1 cellular context compared by ENCODE assay signal in genomic region chr7:43586251-43586900, GRCh38.
A peak's percentile ranks its signal among the peaks of the same experiment; 100 is the strongest.
TF ChIP-seq lines count a peak whose summit lies in the region.

No MANE protein-coding gene starts in this region.

TF ChIP-seq in HEK293, 187 proteins besides CTCF, POLR2A, EP300 and RAD21 (continued from another document and continues in another):
- TF ChIP-seq ZNF449 (tag by site-specific recombination; IDR thresholded peaks at IDR 0.05): no peak
- no peak for TF ChIP-seq YY2 (tag by site-specific recombination; IDR thresholded peaks at IDR 0.05)
- no peak for TF ChIP-seq HOXC10 (CRISPR knock-in tag; IDR thresholded peaks at IDR 0.05)
- no peak for TF ChIP-seq ZNF768 (tag by site-specific recombination; IDR thresholded peaks at IDR 0.05)
- TF ChIP-seq ZEB2 (tag by site-specific recombination; IDR thresholded peaks at IDR 0.05): peak; percentile 12; the same call in 1 of the 2 replicates
- TF ChIP-seq ZNF639 (tag by site-specific recombination; IDR thresholded peaks at IDR 0.05): no peak
- no peak for TF ChIP-seq TCF7L2 (IDR thresholded peaks at IDR 0.05; ENCODE audit: borderline replicate concordance, low read depth, low read length)
- TF ChIP-seq ZNF280C (tag by site-specific recombination; IDR thresholded peaks at IDR 0.05): no peak
- TF ChIP-seq ZNF843 (tag by site-specific recombination; IDR thresholded peaks at IDR 0.05): peak; percentile 32; the same call in 1 of the 2 replicates
- TF ChIP-seq ZNF324 (tag by site-specific recombination; IDR thresholded peaks at IDR 0.05): no peak
- TF ChIP-seq ZNF549 (tag by site-specific recombination; IDR thresholded peaks at IDR 0.05): no peak
- TF ChIP-seq ZNF341 (tag by site-specific recombination; IDR thresholded peaks at IDR 0.05; ENCODE audit: low read depth): no peak
- no peak for TF ChIP-seq ZNF560 (tag by site-specific recombination; IDR thresholded peaks at IDR 0.05; ENCODE audit: borderline replicate concordance)
- no peak for TF ChIP-seq ZNF664 (tag by site-specific recombination; IDR thresholded peaks at IDR 0.05)
- no peak for TF ChIP-seq ZFP41 (tag by site-specific recombination; IDR thresholded peaks at IDR 0.05; ENCODE audit: borderline replicate concordance)
- peak; percentile 71 for TF ChIP-seq ZNF692 (tag by site-specific recombination; IDR thresholded peaks at IDR 0.05)
- no peak for TF ChIP-seq SCRT1 (tag by site-specific recombination; IDR thresholded peaks at IDR 0.05; ENCODE audit: borderline replicate concordance)
- no peak for TF ChIP-seq ZSCAN18 (tag by site-specific recombination; IDR thresholded peaks at IDR 0.05)
- TF ChIP-seq ZNF391 (tag by site-specific recombination; IDR thresholded peaks at IDR 0.05; ENCODE audit: borderline replicate concordance, low read depth): no peak
- TF ChIP-seq ZNF19 (tag by site-specific recombination; IDR thresholded peaks at IDR 0.05; ENCODE audit: low read depth): no peak
- no peak for TF ChIP-seq ZNF701 (tag by site-specific recombination; IDR thresholded peaks at IDR 0.05)
- TF ChIP-seq ZNF121 (tag by site-specific recombination; IDR thresholded peaks at IDR 0.05): no peak
- no peak for TF ChIP-seq ZNF157 (tag by site-specific recombination; IDR thresholded peaks at IDR 0.05)
- no peak for TF ChIP-seq SP2 (tag by site-specific recombination; IDR thresholded peaks at IDR 0.05)
- no peak for TF ChIP-seq ZNF610 (tag by site-specific recombination; IDR thresholded peaks at IDR 0.05; ENCODE audit: borderline replicate concordance)
- no peak for TF ChIP-seq ZNF76 (tag by site-specific recombination; IDR thresholded peaks at IDR 0.05; ENCODE audit: borderline replicate concordance, low read depth)
- no peak for TF ChIP-seq ZNF555 (tag by site-specific recombination; conservative IDR thresholded peaks at IDR 0.05)
- no peak for TF ChIP-seq ZNF2 (tag by site-specific recombination; IDR thresholded peaks at IDR 0.05)
- no peak for TF ChIP-seq GLI4 (tag by site-specific recombination; IDR thresholded peaks at IDR 0.05)
- no peak for TF ChIP-seq ZNF280D (tag by site-specific recombination; IDR thresholded peaks at IDR 0.05)
- TF ChIP-seq ZSCAN16 (tag by site-specific recombination; IDR thresholded peaks at IDR 0.05): no peak
- TF ChIP-seq ZNF174 (tag by site-specific recombination; IDR thresholded peaks at IDR 0.05): no peak
- no peak for TF ChIP-seq ZNF169 (tag by site-specific recombination; IDR thresholded peaks at IDR 0.05)
- TF ChIP-seq YY1 (tag by site-specific recombination; IDR thresholded peaks at IDR 0.05): no peak
- no peak for TF ChIP-seq SCRT2 (tag by site-specific recombination; IDR thresholded peaks at IDR 0.05)
- no peak for TF ChIP-seq ZNF837 (tag by site-specific recombination; IDR thresholded peaks at IDR 0.05)
- TF ChIP-seq ZNF777 (tag by site-specific recombination; IDR thresholded peaks at IDR 0.05; ENCODE audit: borderline replicate concordance): no peak
- no peak for TF ChIP-seq ZNF398 (tag by site-specific recombination; IDR thresholded peaks at IDR 0.05)
- peak; percentile 82 for TF ChIP-seq ZNF629 (tag by site-specific recombination; IDR thresholded peaks at IDR 0.05)
- no peak for TF ChIP-seq ZNF37A (tag by site-specific recombination; IDR thresholded peaks at IDR 0.05)
- TF ChIP-seq GLIS2 (tag by site-specific recombination; IDR thresholded peaks at IDR 0.05): no peak
- no peak for TF ChIP-seq ZNF571 (tag by site-specific recombination; IDR thresholded peaks at IDR 0.05)
- TF ChIP-seq ZNF416 (tag by site-specific recombination; IDR thresholded peaks at IDR 0.05): no peak
- no peak for TF ChIP-seq ZNF830 (tag by site-specific recombination; IDR thresholded peaks at IDR 0.05; ENCODE audit: low read depth)
- no peak for TF ChIP-seq ZNF433 (tag by site-specific recombination; IDR thresholded peaks at IDR 0.05; ENCODE audit: low read depth)
- TF ChIP-seq SP3 (tag by site-specific recombination; IDR thresholded peaks at IDR 0.05): no peak
- TF ChIP-seq KLF10 (tag by site-specific recombination; IDR thresholded peaks at IDR 0.05): peak; percentile 32; the same call in 1 of the 2 replicates
- no peak for TF ChIP-seq ZNF292 (tag by site-specific recombination; IDR thresholded peaks at IDR 0.05; ENCODE audit: borderline replicate concordance, low read depth)
- no peak for TF ChIP-seq KLF8 (tag by site-specific recombination; IDR thresholded peaks at IDR 0.05)
- no peak for TF ChIP-seq AEBP2 (tag by site-specific recombination; IDR thresholded peaks at IDR 0.05; ENCODE audit: borderline replicate concordance)
- TF ChIP-seq ZNF266 (tag by site-specific recombination; IDR thresholded peaks at IDR 0.05; ENCODE audit: low read depth): no peak
- no peak for TF ChIP-seq ZNF423 (tag by site-specific recombination; IDR thresholded peaks at IDR 0.05)
- TF ChIP-seq ZBTB20 (tag by site-specific recombination; IDR thresholded peaks at IDR 0.05): no peak
- TF ChIP-seq ZNF670 (tag by site-specific recombination; IDR thresholded peaks at IDR 0.05; ENCODE audit: low read depth): no peak
- no peak for TF ChIP-seq ZNF529 (tag by site-specific recombination; IDR thresholded peaks at IDR 0.05; ENCODE audit: insufficient replicate concordance)
- TF ChIP-seq PRDM4 (tag by site-specific recombination; IDR thresholded peaks at IDR 0.05): no peak
